In the genomic region with DNA sequence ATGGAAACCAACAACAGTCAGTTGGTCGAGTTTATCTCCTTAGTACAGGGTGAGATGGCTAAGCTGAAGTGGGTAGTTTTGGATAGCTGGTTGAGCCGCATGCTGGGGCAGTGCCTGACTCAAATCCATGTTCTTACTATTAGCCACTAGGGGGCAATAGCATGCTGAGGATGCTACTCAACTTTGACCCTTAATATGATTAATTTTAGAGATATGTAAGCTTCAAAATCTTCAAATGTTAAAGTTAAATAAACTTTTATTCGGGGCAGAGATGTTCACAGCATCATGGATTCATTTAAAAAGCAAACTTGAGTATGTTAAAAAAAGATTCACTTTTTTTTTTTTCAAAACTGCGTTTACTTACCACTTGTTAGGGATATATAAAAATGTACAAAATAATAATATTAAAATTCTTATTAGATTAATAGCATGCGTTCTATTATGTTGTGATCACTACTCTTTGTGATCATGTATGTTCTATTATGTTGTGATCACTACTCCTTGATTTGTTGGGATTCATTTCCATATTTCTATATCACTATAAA, we compare ENCODE assay signal across 8 cellular contexts. TPM values are rescaled to one million over a fixed set of nuclear protein-coding genes. Genes with fewer than 3 reads are reported as not detected.
A peak's percentile ranks its signal among the peaks of the same experiment; 100 is the strongest.
DNase-seq lines count a peak whose midpoint lies in the region; ATAC-seq, FAIRE-seq and TF ChIP-seq lines count a peak whose summit lies in the region.

No MANE protein-coding gene starts in this region.

- no peaks in the 10 kb centered on the region for H3K36me3 Mint-ChIP-seq in Calu3 (ENCODE audit: insufficient read depth, unreplicated experiment)
- no peaks in the 10 kb centered on the region for H3K36me3 Mint-ChIP-seq in stimulated activated naive B cell treated with anti-CD40 and anti-IgM and Interleukin-4, amounts not matched to agents 10 μg/mL and 1 μg/mL and 100 μg/mL, for 72 hours

- intact Hi-C loops in Calu3 (cut with micrococcal nuclease; ENCODE audit: unreplicated experiment): loop anchor here (10.0 kb wide), 1 partner anchor 108 kb away; the partner anchor contains the start of gene GOLM1
- intact Hi-C loops in breast epithelium (cut with DNase I; ENCODE audit: low total_unique reads): no loop called here

- peak; percentile 84 to 86 for ATAC-seq in stimulated activated naive B cell treated with anti-CD40 and anti-IgM and Interleukin-4, amounts not matched to agents 10 μg/mL and 1 μg/mL and 100 μg/mL, for 72 hours (replicated peaks)
- no peak for ATAC-seq in GM19452 (IDR thresholded peaks at IDR 0.05; ENCODE audit: unreplicated experiment)

- H3K27ac Mint-ChIP-seq in Calu3 (ENCODE audit: unreplicated experiment): no peak overlapping the region
- no peak overlapping the region for H3K27ac Mint-ChIP-seq in stimulated activated naive B cell treated with anti-CD40 and anti-IgM and Interleukin-4, amounts not matched to agents 10 μg/mL and 1 μg/mL and 100 μg/mL, for 72 hours

- no peaks in the 10 kb centered on the region for H3K36me3 ChIP-seq in breast epithelium

- CTCF ChIA-PET in Calu3 (lab: Charles Lee): interaction anchor here (0.5 to 1.1 kb wide), 4 partner anchors 36 to 107 kb away, joined by 3 to 5 read pairs (median 4); no protein-coding TSS in a partner anchor

- H3K9me3 Mint-ChIP-seq in Calu3 (ENCODE audit: low read depth, unreplicated experiment): no peaks in the 10 kb centered on the region
- no peaks in the 10 kb centered on the region for H3K9me3 Mint-ChIP-seq in stimulated activated naive B cell treated with anti-CD40 and anti-IgM and Interleukin-4, amounts not matched to agents 10 μg/mL and 1 μg/mL and 100 μg/mL, for 72 hours

- no peaks in the 10 kb centered on the region for H3K9me3 ChIP-seq in breast epithelium

- no peak overlapping the region for H3K27ac ChIP-seq in breast epithelium

- no peak overlapping the region for H3K4me3 ChIP-seq in breast epithelium

- H3K4me3 Mint-ChIP-seq in Calu3 (ENCODE audit: low read depth, unreplicated experiment): no peak overlapping the region
- H3K4me3 Mint-ChIP-seq in stimulated activated naive B cell treated with anti-CD40 and anti-IgM and Interleukin-4, amounts not matched to agents 10 μg/mL and 1 μg/mL and 100 μg/mL, for 72 hours: no peak overlapping the region

- peaks cover 14% of the 10 kb centered on the region for H3K4me1 Mint-ChIP-seq in Calu3 (ENCODE audit: low read depth, unreplicated experiment)
- H3K4me1 Mint-ChIP-seq in stimulated activated naive B cell treated with anti-CD40 and anti-IgM and Interleukin-4, amounts not matched to agents 10 μg/mL and 1 μg/mL and 100 μg/mL, for 72 hours: no peaks in the 10 kb centered on the region

- no peak for TF ChIP-seq POLR2A in breast epithelium (IDR thresholded peaks at IDR 0.05)

- peak; percentile 76 for FAIRE-seq in RCC 7860 (lab: Jason Lieb, UNC)

- peaks cover 13% of the 10 kb centered on the region for H3K27me3 Mint-ChIP-seq in Calu3 (ENCODE audit: unreplicated experiment)
- peaks cover 13% of the 10 kb centered on the region in 2 donors for H3K27me3 Mint-ChIP-seq in stimulated activated naive B cell treated with anti-CD40 and anti-IgM and Interleukin-4, amounts not matched to agents 10 μg/mL and 1 μg/mL and 100 μg/mL, for 72 hours

- DNase-seq in Calu3 (peak; percentile 15), GM19238 (ENCODE audit: insufficient read length, low spot score) (peak; percentile 39), HS-27A (ENCODE audit: low read depth) (peak; percentile 27), RCC 7860 (ENCODE audit: low spot score) (peak; percentile 52), breast epithelium (ENCODE audit: low spot score in 2 of 2) (no peak), kidney tubule cell (ENCODE audit: low spot score) (peak; percentile 60)
- DNase-seq in stimulated activated naive B cell treated with anti-CD40 and anti-IgM and Interleukin-4, amounts not matched to agents 10 μg/mL and 1 μg/mL and 100 μg/mL, for 72 hours: no peak

- no peaks in the 10 kb centered on the region for H3K4me1 ChIP-seq in breast epithelium

- no TSS peak for BruUV-seq in Calu3 (replicated peaks; lab: Mats Ljungman, UMichigan)

- TF ChIP-seq CTCF in Calu3 (IDR thresholded peaks at IDR 0.05; ENCODE audit: unreplicated experiment): peak; percentile 64
- peak; percentile 50 to 63 (median 61) for TF ChIP-seq CTCF in breast epithelium (IDR thresholded peaks at IDR 0.05)

- H3K27me3 ChIP-seq in breast epithelium: no peaks in the 10 kb centered on the region

RNA-seq across cellular contexts. Expression of gene C9orf153, which starts 57.0 kb away (rescaled TPM):
- total RNA-seq in Calu3 (2022) (not detected in 2 replicates), breast epithelium (under 1 TPM; 0.59 to 0.80 (median 0.66) TPM)

Comparison
In these comparisons a context has a peak if more than half of its experiments do, and no peak if none do; other contexts are left out.
1. DNase-seq: peak in Calu3 (single experiment), GM19238 (single experiment), HS-27A (single experiment), RCC 7860 (single experiment) and kidney tubule cell (single experiment); none in breast epithelium (0 of 2) and stimulated activated naive B cell treated with anti-CD40 and anti-IgM and Interleukin-4, amounts not matched to agents 10 μg/mL and 1 μg/mL and 100 μg/mL, for 72 hours (single experiment).